In genomic region chr9:3525836-3526165, GRCh38 we compare ENCODE assay signal across 8 cellular contexts. TPM values are rescaled to one million over a fixed set of nuclear protein-coding genes. Genes with fewer than 3 reads are reported as not detected.
DNase-seq lines count a peak whose midpoint lies in the region; ATAC-seq and TF ChIP-seq lines count a peak whose summit lies in the region.

Gene RFX3, minus strand, starts transcription at chr9:3526001. Its CDS starts 130,413 bp downstream, at chr9:3395588.

- peak; percentile 84 for DNase-seq in AG04450 (ENCODE audit: low read depth, low spot score)
- peak; percentile 92 for DNase-seq in NCI-H345 (lab: John Stamatoyannopoulos, UW)
- peak; percentile 87 to 91 (median 88) for DNase-seq in activated CD4-positive, CD25-positive, alpha-beta regulatory T cell (lab: John Stamatoyannopoulos, UW)
- peak; percentile 95 for DNase-seq in central memory CD4-positive, alpha-beta T cell
- DNase-seq in islet precursor cell, result peak; percentile 95
- peak; percentile 78 to 91 (median 87) for DNase-seq in stimulated activated CD4-positive, alpha-beta T cell treated with anti-CD3 and anti-CD28 coated beads, Interleukin-12 subunit alpha, Interleukin-12 subunit beta, amount 100 ng/mL, for 48 hours (ENCODE audit: low read depth in 2 of 3, low spot score in 1 of 3)

- TF ChIP-seq CTCF in AG04450 (IDR thresholded peaks at IDR 0.05; ENCODE audit: low read depth, low read length), result no peak

- ATAC-seq in GM19025 (IDR thresholded peaks at IDR 0.05; ENCODE audit: low read depth, unreplicated experiment) (peak; percentile 50), HG03342 (IDR thresholded peaks at IDR 0.05; ENCODE audit: unreplicated experiment) (peak; percentile 43)

- POLR2A ChIA-PET in AG04450 (lab: Yijun Ruan, JAX), result interaction anchor here (0.6 to 0.7 kb wide), 2 partner anchors 87 to 1546 kb away, joined by 3 read pairs; no protein-coding TSS in a partner anchor

- H3K27ac ChIP-seq in AG04450 (ENCODE audit: low read depth, low read length), result peak within 1 kb of the TSS; percentile 100

- peak within 1 kb of the TSS; percentile 99 for H3K4me3 ChIP-seq in AG04450 (ENCODE audit: low read depth, low read length)

- CTCF ChIA-PET in AG04450 (lab: Charles Lee), result interaction anchor here (1.6 to 1.9 kb wide), 2 partner anchors 85 to 841 kb away, joined by 4 to 6 read pairs; no protein-coding TSS in a partner anchor

- no peaks in the 10 kb centered on the region for H3K27me3 ChIP-seq in AG04450 (ENCODE audit: control insufficient read depth, insufficient read depth, low read length)

- no peaks in the 10 kb centered on the region; the same call in 1 of the 2 replicates for H3K9me3 ChIP-seq in AG04450 (ENCODE audit: control insufficient read depth, insufficient read depth, low read length)

RNA-seq across cellular contexts. Expression of gene RFX3, which starts in this region (rescaled TPM):
- polyA plus RNA-seq in AG04450 (2011; rRNA removed), result 3.0 and 3.7 TPM in 2 replicates
- polyA minus RNA-seq in AG04450 (2011; rRNA and poly(A)+ RNA removed), result 44.7 and 48.4 TPM in 2 replicates

Comparison
In these comparisons a context has a peak if more than half of its experiments do, and no peak if none do; other contexts are left out.
1. Peak in every context shown above with its lines: DNase-seq, ATAC-seq, H3K4me3 ChIP-seq and H3K27ac ChIP-seq.